1 cellular context compared by ENCODE assay signal in the genomic region with DNA sequence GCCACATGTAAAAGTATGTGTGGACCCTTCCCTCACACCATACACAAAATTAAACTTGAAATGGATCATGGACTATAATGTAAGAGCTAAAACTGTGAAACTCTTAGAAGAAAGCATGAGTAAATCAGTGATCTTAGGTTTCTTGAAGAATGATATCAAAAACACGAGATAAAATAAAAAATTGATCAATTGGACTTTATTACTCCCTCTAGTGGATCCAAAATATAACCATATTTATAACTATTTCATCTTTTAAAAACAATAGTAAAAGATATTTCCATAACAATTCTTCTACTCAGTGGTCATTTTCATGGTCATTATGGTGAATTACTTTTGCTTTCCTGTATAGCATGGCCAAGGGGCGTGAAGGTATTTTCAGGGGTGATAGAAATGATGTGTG.
TF ChIP-seq lines count a peak whose summit lies in the region.

No MANE protein-coding gene starts in this region.

TF ChIP-seq in SK-N-SH, 30 proteins besides CTCF, POLR2A, EP300 and RAD21 (continued from another document):
- TF ChIP-seq, protein P1, sequence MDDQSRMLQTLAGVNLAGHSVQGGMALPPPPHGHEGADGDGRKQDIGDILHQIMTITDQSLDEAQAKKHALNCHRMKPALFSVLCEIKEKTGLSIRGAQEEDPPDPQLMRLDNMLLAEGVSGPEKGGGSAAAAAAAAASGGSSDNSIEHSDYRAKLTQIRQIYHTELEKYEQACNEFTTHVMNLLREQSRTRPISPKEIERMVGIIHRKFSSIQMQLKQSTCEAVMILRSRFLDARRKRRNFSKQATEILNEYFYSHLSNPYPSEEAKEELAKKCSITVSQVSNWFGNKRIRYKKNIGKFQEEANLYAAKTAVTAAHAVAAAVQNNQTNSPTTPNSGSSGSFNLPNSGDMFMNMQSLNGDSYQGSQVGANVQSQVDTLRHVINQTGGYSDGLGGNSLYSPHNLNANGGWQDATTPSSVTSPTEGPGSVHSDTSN (IDR thresholded peaks at IDR 0.05): no peak
- TF ChIP-seq FOXJ3 (CRISPR knock-in tag; IDR thresholded peaks at IDR 0.05): no peak
